In genomic region chr17:27577124-27577761, GRCh38 we compare ENCODE assay signal across 9 cellular contexts. TPM values are rescaled to one million over a fixed set of nuclear protein-coding genes. Genes with fewer than 3 reads are reported as not detected.
DNase-seq lines count a peak whose midpoint lies in the region; ATAC-seq and TF ChIP-seq lines count a peak whose summit lies in the region.
"Had no signal": no experiment of that assay in that cellular context is flagged by ENCODE, and none has a peak within 500 bp of the region (broad histone marks: within the 10 kb centered on the region; RNA-seq: fewer than 3 reads in every experiment).

No MANE protein-coding gene starts in this region.

- peaks cover 83% of the 10 kb centered on the region for H3K4me1 Mint-ChIP-seq in activated T-helper 2 cell treated with anti-CD3 and anti-CD28 coated beads, Interferon-gamma antibody, Interleukin-2, Interleukin-4, amounts not matched to agents 10 μg/mL and 5 μg/mL and 100 μg/mL, durations not matched to agents 14 hours and 24 hours and 36 hours (ENCODE audit: low read depth)

- H3K27me3 ChIP-seq in left ventricle myocardium inferior (ENCODE audit: low read depth) (no peaks in the 10 kb centered on the region), gastrocnemius medialis (no peaks in the 10 kb centered on the region)

- TF ChIP-seq CTCF in left ventricle myocardium inferior (IDR thresholded peaks at IDR 0.05; ENCODE audit: borderline replicate concordance) (no peak), gastrocnemius medialis (IDR thresholded peaks at IDR 0.05 in 4 of 5, conservative IDR thresholded peaks at IDR 0.05 in 1 of 5) (no peak)

- ATAC-seq in gastrocnemius medialis (peak; percentile 66 to 71), GM19023 (IDR thresholded peaks at IDR 0.05; ENCODE audit: unreplicated experiment) (no peak), GM18511 (IDR thresholded peaks at IDR 0.05; ENCODE audit: unreplicated experiment) (no peak), HG03039 (IDR thresholded peaks at IDR 0.05; ENCODE audit: unreplicated experiment) (no peak)

- H3K4me3 Mint-ChIP-seq in activated T-helper 2 cell treated with anti-CD3 and anti-CD28 coated beads, Interferon-gamma antibody, Interleukin-2, Interleukin-4, amounts not matched to agents 10 μg/mL and 5 μg/mL and 100 μg/mL, durations not matched to agents 14 hours and 24 hours and 36 hours (ENCODE audit: low read depth), result no peak overlapping the region

- peak overlapping the region; percentile 74 for H3K27ac ChIP-seq in left ventricle myocardium inferior (replicated peaks)
- H3K27ac ChIP-seq in gastrocnemius medialis, result peak overlapping the region; percentile 88 to 99 (median 96)
- H3K27ac ChIP-seq: RWPE1 had no signal

- intact Hi-C loops in activated T-helper 2 cell treated with anti-CD3 and anti-CD28 coated beads, Interferon-gamma antibody, Interleukin-2, Interleukin-4, amounts not matched to agents 10 μg/mL and 5 μg/mL and 100 μg/mL, durations not matched to agents 14 hours and 24 hours and 36 hours (cut with micrococcal nuclease), result loop anchor here (2.0 to 5.0 kb wide), 2 partner anchors 50 to 102 kb away; no protein-coding TSS in a partner anchor
- intact Hi-C loops in left ventricle myocardium inferior (cut with micrococcal nuclease), result no loop called here
- intact Hi-C loops in gastrocnemius medialis (cut with DNase I; ENCODE audit: low total_unique reads), result no loop called here

- H3K36me3 Mint-ChIP-seq in activated T-helper 2 cell treated with anti-CD3 and anti-CD28 coated beads, Interferon-gamma antibody, Interleukin-2, Interleukin-4, amounts not matched to agents 10 μg/mL and 5 μg/mL and 100 μg/mL, durations not matched to agents 14 hours and 24 hours and 36 hours (ENCODE audit: low read depth), result peaks cover 51% of the 10 kb centered on the region

- H3K4me3 ChIP-seq in left ventricle myocardium inferior, result no peak overlapping the region
- H3K4me3 ChIP-seq in gastrocnemius medialis, result peak overlapping the region; percentile 12 to 50 (median 39)

- no peaks in the 10 kb centered on the region for H3K36me3 ChIP-seq in left ventricle myocardium inferior
- no peaks in the 10 kb centered on the region for H3K36me3 ChIP-seq in gastrocnemius medialis

- H3K27me3 Mint-ChIP-seq in activated T-helper 2 cell treated with anti-CD3 and anti-CD28 coated beads, Interferon-gamma antibody, Interleukin-2, Interleukin-4, amounts not matched to agents 10 μg/mL and 5 μg/mL and 100 μg/mL, durations not matched to agents 14 hours and 24 hours and 36 hours (ENCODE audit: low read depth), result no peaks in the 10 kb centered on the region

- H3K4me1 ChIP-seq in left ventricle myocardium inferior (peaks cover 28% of the 10 kb centered on the region), gastrocnemius medialis (peaks cover 49 to 80% of the 10 kb centered on the region in 2 donors)

- in situ Hi-C loops in gastrocnemius medialis (cut with MboI; ENCODE audit: low sequenced_read_pairs in 4 of 4), result loop anchor here in 1 of 4 donors (25.0 kb wide), 1 partner anchor 90 kb away; no protein-coding TSS in a partner anchor

- H3K9me3 ChIP-seq in left ventricle myocardium inferior (replicated peaks) (no peaks in the 10 kb centered on the region), gastrocnemius medialis (no peaks in the 10 kb centered on the region)

- peak; percentile 86 to 91 for TF ChIP-seq POLR2A in gastrocnemius medialis (IDR thresholded peaks at IDR 0.05)

- DNase-seq in H4 (ENCODE audit: low spot score) (peak; percentile 61), left ventricle myocardium inferior (no peak), gastrocnemius medialis (peak; percentile 71 to 90), HT-29 (ENCODE audit: low spot score) (no peak)
- DNase-seq in activated T-helper 2 cell treated with anti-CD3 and anti-CD28 coated beads, Interferon-gamma antibody, Interleukin-2, Interleukin-4, amounts not matched to agents 10 μg/mL and 5 μg/mL and 100 μg/mL, durations not matched to agents 14 hours and 24 hours and 36 hours (ENCODE audit: low spot score), result no peak

- no peaks in the 10 kb centered on the region for H3K9me3 Mint-ChIP-seq in activated T-helper 2 cell treated with anti-CD3 and anti-CD28 coated beads, Interferon-gamma antibody, Interleukin-2, Interleukin-4, amounts not matched to agents 10 μg/mL and 5 μg/mL and 100 μg/mL, durations not matched to agents 14 hours and 24 hours and 36 hours

- H3K27ac Mint-ChIP-seq in activated T-helper 2 cell treated with anti-CD3 and anti-CD28 coated beads, Interferon-gamma antibody, Interleukin-2, Interleukin-4, amounts not matched to agents 10 μg/mL and 5 μg/mL and 100 μg/mL, durations not matched to agents 14 hours and 24 hours and 36 hours, result peak overlapping the region; percentile 88

RNA-seq across cellular contexts. Expression of gene LGALS9, which starts 53.7 kb away (rescaled TPM):
- total RNA-seq in H4 (2014; rRNA removed; shearing (Covaris generic)), result 6.6 and 10.8 TPM in 2 replicates
- 35.1 and 35.8 TPM in 2 replicates for total RNA-seq in activated T-helper 2 cell treated with anti-CD3 and anti-CD28 coated beads, Interferon-gamma antibody, Interleukin-2, Interleukin-4, amounts not matched to agents 10 μg/mL and 5 μg/mL and 100 μg/mL, durations not matched to agents 14 hours and 24 hours and 36 hours
- total RNA-seq in left ventricle myocardium inferior (15.2 TPM), gastrocnemius medialis (10 to 100 TPM in 1 of 4 donors, 1 to 10 TPM in 3; 2.4 to 20.3 (median 6.1) TPM)
- 58.5 and 61.4 TPM in 2 replicates for total RNA-seq in HT-29 (2014; rRNA removed; shearing (Covaris generic))

Comparison
In these comparisons a context has a peak if more than half of its experiments do, and no peak if none do; other contexts are left out.
1. DNase-seq: peak in H4 (single experiment) and gastrocnemius medialis (2 of 2); none in activated T-helper 2 cell treated with anti-CD3 and anti-CD28 coated beads, Interferon-gamma antibody, Interleukin-2, Interleukin-4, amounts not matched to agents 10 μg/mL and 5 μg/mL and 100 μg/mL, durations not matched to agents 14 hours and 24 hours and 36 hours (single experiment), left ventricle myocardium inferior (single experiment) and HT-29 (single experiment).
2. ATAC-seq: peak in gastrocnemius medialis (2 of 2); none in GM19023 (single experiment), GM18511 (single experiment) and HG03039 (single experiment).